In the genomic region with DNA sequence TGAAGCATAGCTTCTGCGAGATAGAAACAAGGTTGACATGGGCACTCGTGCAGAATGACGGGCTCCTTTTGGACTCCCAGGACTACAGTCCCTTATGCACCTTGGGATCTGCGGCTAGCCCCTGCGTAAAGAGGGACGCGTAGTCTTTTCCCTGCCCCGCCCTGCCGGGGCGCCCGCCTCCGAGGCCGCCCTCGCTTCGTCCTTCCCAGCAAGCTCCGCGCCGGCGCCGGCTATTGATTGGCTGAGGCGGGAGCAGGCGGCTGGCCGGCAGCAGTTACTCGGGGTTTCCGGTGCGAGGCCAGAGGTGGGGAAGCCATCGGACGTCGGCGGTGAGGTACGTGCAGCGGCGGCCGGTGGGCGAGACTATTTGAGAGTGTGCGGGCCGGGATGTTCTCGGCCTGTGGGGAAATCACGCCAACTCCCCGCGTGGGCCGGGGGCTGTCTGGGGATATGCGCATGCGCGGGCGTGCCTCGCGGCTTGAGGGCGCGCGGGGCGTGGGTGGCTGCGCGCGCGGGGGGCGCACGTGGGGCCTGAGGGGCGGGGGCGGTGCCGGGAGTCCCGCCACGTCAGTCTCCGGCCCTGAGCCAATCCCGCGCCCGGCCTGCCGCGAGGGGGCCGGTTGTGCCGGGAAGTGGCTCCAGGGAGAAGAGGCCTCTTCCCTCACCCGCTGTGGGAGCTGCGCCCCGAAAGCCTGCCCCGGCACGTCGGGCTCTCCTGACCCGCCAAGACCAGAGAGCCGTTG, we compare ENCODE assay signal across 1 cellular context.
TF ChIP-seq lines count a peak whose summit lies in the region.

TSS of gene TXLNA (plus strand) at position 233 of the 743 bp plus-strand sequence. CDS start 671 bp downstream, outside the sequence.

TF ChIP-seq in HepG2, 621 proteins besides CTCF, POLR2A, EP300 and RAD21 (continued from another document and continues in another):
- 0 out of 2 replicates have a peak, but pooled peaks have one; percentile 84 for TF ChIP-seq ZNF510 (CRISPR knock-in tag; IDR thresholded peaks at IDR 0.05; ENCODE audit: low read depth)
- no peak for TF ChIP-seq AGO1 (IDR thresholded peaks at IDR 0.05; ENCODE audit: low read depth, low read length, poor library complexity, severe bottlenecking)
- TF ChIP-seq ONECUT2 (CRISPR knock-in tag; IDR thresholded peaks at IDR 0.05), result peak; percentile 39; the same call in 1 of the 2 replicates
- TF ChIP-seq RFX1 (IDR thresholded peaks at IDR 0.05), result no peak
- 0 out of 2 replicates have a peak, but pooled peaks have one; percentile 54 for TF ChIP-seq NFIC (IDR thresholded peaks at IDR 0.05; ENCODE audit: low read length)
- no peak for TF ChIP-seq PITX1 (CRISPR knock-in tag; IDR thresholded peaks at IDR 0.05)
- 0 out of 2 replicates have a peak, but pooled peaks have one; percentile 50 for TF ChIP-seq ZNF235 (CRISPR knock-in tag; IDR thresholded peaks at IDR 0.05; ENCODE audit: borderline replicate concordance)
- TF ChIP-seq NFKBIZ (CRISPR knock-in tag; IDR thresholded peaks at IDR 0.05), result no peak; the same call in none of the 2 replicates
- TF ChIP-seq, protein P1, sequence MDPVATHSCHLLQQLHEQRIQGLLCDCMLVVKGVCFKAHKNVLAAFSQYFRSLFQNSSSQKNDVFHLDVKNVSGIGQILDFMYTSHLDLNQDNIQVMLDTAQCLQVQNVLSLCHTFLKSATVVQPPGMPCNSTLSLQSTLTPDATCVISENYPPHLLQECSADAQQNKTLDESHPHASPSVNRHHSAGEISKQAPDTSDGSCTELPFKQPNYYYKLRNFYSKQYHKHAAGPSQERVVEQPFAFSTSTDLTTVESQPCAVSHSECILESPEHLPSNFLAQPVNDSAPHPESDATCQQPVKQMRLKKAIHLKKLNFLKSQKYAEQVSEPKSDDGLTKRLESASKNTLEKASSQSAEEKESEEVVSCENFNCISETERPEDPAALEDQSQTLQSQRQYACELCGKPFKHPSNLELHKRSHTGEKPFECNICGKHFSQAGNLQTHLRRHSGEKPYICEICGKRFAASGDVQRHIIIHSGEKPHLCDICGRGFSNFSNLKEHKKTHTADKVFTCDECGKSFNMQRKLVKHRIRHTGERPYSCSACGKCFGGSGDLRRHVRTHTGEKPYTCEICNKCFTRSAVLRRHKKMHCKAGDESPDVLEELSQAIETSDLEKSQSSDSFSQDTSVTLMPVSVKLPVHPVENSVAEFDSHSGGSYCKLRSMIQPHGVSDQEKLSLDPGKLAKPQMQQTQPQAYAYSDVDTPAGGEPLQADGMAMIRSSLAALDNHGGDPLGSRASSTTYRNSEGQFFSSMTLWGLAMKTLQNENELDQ (CRISPR knock-in tag; IDR thresholded peaks at IDR 0.05; ENCODE audit: borderline replicate concordance), result no peak
- TF ChIP-seq ZFX (CRISPR knock-in tag; IDR thresholded peaks at IDR 0.05; ENCODE audit: low read depth), result peak; percentile 81
- TF ChIP-seq, protein P2, sequence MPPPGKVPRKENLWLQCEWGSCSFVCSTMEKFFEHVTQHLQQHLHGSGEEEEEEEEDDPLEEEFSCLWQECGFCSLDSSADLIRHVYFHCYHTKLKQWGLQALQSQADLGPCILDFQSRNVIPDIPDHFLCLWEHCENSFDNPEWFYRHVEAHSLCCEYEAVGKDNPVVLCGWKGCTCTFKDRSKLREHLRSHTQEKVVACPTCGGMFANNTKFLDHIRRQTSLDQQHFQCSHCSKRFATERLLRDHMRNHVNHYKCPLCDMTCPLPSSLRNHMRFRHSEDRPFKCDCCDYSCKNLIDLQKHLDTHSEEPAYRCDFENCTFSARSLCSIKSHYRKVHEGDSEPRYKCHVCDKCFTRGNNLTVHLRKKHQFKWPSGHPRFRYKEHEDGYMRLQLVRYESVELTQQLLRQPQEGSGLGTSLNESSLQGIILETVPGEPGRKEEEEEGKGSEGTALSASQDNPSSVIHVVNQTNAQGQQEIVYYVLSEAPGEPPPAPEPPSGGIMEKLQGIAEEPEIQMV (CRISPR knock-in tag; IDR thresholded peaks at IDR 0.05; ENCODE audit: low read depth), result peak; percentile 54; the same call in 1 of the 2 replicates
- no peak for TF ChIP-seq PLRG1 (conservative IDR thresholded peaks at IDR 0.05)
- TF ChIP-seq ZKSCAN8 (CRISPR knock-in tag; IDR thresholded peaks at IDR 0.05; ENCODE audit: borderline replicate concordance), result no peak
- TF ChIP-seq ZNF784 (CRISPR knock-in tag; IDR thresholded peaks at IDR 0.05; ENCODE audit: borderline replicate concordance), result no peak; the same call in 1 of the 2 replicates
- peak; percentile 25; the same call in 1 of the 2 replicates for TF ChIP-seq ZNF557 (CRISPR knock-in tag; IDR thresholded peaks at IDR 0.05)
- no peak; the same call in 1 of the 2 replicates for TF ChIP-seq HNF4A (CRISPR knock-in tag; IDR thresholded peaks at IDR 0.05)
- TF ChIP-seq ZNF292 (CRISPR knock-in tag; IDR thresholded peaks at IDR 0.05; ENCODE audit: borderline replicate concordance, low read depth), result no peak
- no peak; the same call in 1 of the 2 replicates for TF ChIP-seq ZNF678 (CRISPR knock-in tag; IDR thresholded peaks at IDR 0.05)
- no peak for TF ChIP-seq ZBTB8A (CRISPR knock-in tag; IDR thresholded peaks at IDR 0.05; ENCODE audit: borderline replicate concordance, low read depth)
- no peak for TF ChIP-seq DPF2 (CRISPR knock-in tag; IDR thresholded peaks at IDR 0.05; ENCODE audit: borderline replicate concordance, low read depth)
- 0 out of 2 replicates have a peak, but pooled peaks have one; percentile 61 for TF ChIP-seq NFAT5 (CRISPR knock-in tag; IDR thresholded peaks at IDR 0.05)
- no peak; the same call in 1 of the 2 replicates for TF ChIP-seq MTF2 (CRISPR knock-in tag; IDR thresholded peaks at IDR 0.05; ENCODE audit: borderline replicate concordance)
- no peak for TF ChIP-seq RERE (CRISPR knock-in tag; IDR thresholded peaks at IDR 0.05; ENCODE audit: low read depth)
- TF ChIP-seq, protein P3, sequence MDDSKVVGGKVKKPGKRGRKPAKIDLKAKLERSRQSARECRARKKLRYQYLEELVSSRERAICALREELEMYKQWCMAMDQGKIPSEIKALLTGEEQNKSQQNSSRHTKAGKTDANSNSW (CRISPR knock-in tag; IDR thresholded peaks at IDR 0.05; ENCODE audit: borderline replicate concordance), result no peak; the same call in 1 of the 2 replicates
